9 cellular contexts compared by ENCODE assay signal in genomic region chr4:139761461-139761860, GRCh38.
A peak's percentile ranks its signal among the peaks of the same experiment; 100 is the strongest.
DNase-seq lines count a peak whose midpoint lies in the region; ATAC-seq and TF ChIP-seq lines count a peak whose summit lies in the region.
"Had no signal": no experiment of that assay in that cellular context is flagged by ENCODE, and none has a peak within 500 bp of the region (broad histone marks: within the 10 kb centered on the region; RNA-seq: fewer than 3 reads in every experiment).

No MANE protein-coding gene starts in this region.

- no peaks in the 10 kb centered on the region for H3K9me3 Mint-ChIP-seq in activated T-cell treated with anti-CD3 and anti-CD28 coated beads, Interleukin-2, amount 50 U/mL, for 24 hours
- H3K9me3 Mint-ChIP-seq: activated naive CD8-positive, alpha-beta T cell treated with anti-CD3 and anti-CD28 coated beads, Interleukin-2, amount 10 ng/mL, durations not matched to agents 7 days and 5 days had no signal

- TF ChIP-seq CTCF in AG10803 (conservative IDR thresholded peaks at IDR 0.05; ENCODE audit: low read length): peak; percentile 55

- no peak overlapping the region for H3K4me3 ChIP-seq in AG10803 (ENCODE audit: low read length)

- H3K36me3 Mint-ChIP-seq in activated T-cell treated with anti-CD3 and anti-CD28 coated beads, Interleukin-2, amount 50 U/mL, for 24 hours (ENCODE audit: low read depth): no peaks in the 10 kb centered on the region

- no peaks in the 10 kb centered on the region for H3K27me3 Mint-ChIP-seq in activated T-cell treated with anti-CD3 and anti-CD28 coated beads, Interleukin-2, amount 50 U/mL, for 24 hours

- ATAC-seq in GM21529 (IDR thresholded peaks at IDR 0.05; ENCODE audit: unreplicated experiment): peak; percentile 62

- H3K27ac Mint-ChIP-seq in activated T-cell treated with anti-CD3 and anti-CD28 coated beads, Interleukin-2, amount 50 U/mL, for 24 hours: no peak overlapping the region
- H3K27ac Mint-ChIP-seq: activated naive CD8-positive, alpha-beta T cell treated with anti-CD3 and anti-CD28 coated beads, Interleukin-2, amount 10 ng/mL, durations not matched to agents 7 days and 5 days had no signal

- DNase-seq in AG10803 (ENCODE audit: low read depth) (peak; percentile 40), NCI-H69 (lab: John Stamatoyannopoulos, UW) (peak; percentile 42), glomerular visceral epithelial cell (ENCODE audit: extremely low spot score) (peak; percentile 38), KG1 (lab: John Stamatoyannopoulos, UW) (no peak), A172 (ENCODE audit: low spot score) (no peak), hippocampal formation (lab: John Stamatoyannopoulos, UW) (no peak)
- DNase-seq in activated T-cell treated with anti-CD3 and anti-CD28 coated beads, Interleukin-2, amount 50 U/mL, for 24 hours: no peak
- DNase-seq: activated naive CD8-positive, alpha-beta T cell treated with anti-CD3 and anti-CD28 coated beads, Interleukin-2, amount 10 ng/mL, durations not matched to agents 7 days and 5 days had no signal

- no peak overlapping the region for H3K4me3 Mint-ChIP-seq in activated T-cell treated with anti-CD3 and anti-CD28 coated beads, Interleukin-2, amount 50 U/mL, for 24 hours
- H3K4me3 Mint-ChIP-seq: activated naive CD8-positive, alpha-beta T cell treated with anti-CD3 and anti-CD28 coated beads, Interleukin-2, amount 10 ng/mL, durations not matched to agents 7 days and 5 days had no signal

- peaks cover 2% of the 10 kb centered on the region for H3K4me1 Mint-ChIP-seq in activated T-cell treated with anti-CD3 and anti-CD28 coated beads, Interleukin-2, amount 50 U/mL, for 24 hours (ENCODE audit: low read depth)

Comparison
In these comparisons a context has a peak if more than half of its experiments do, and no peak if none do; other contexts are left out.
1. DNase-seq: peak in AG10803 (single experiment), NCI-H69 (single experiment) and glomerular visceral epithelial cell (single experiment); none in KG1 (single experiment), A172 (single experiment), activated T-cell treated with anti-CD3 and anti-CD28 coated beads, Interleukin-2, amount 50 U/mL, for 24 hours (single experiment) and hippocampal formation (0 of 2).